16 cellular contexts compared by ENCODE assay signal in the genomic region with DNA sequence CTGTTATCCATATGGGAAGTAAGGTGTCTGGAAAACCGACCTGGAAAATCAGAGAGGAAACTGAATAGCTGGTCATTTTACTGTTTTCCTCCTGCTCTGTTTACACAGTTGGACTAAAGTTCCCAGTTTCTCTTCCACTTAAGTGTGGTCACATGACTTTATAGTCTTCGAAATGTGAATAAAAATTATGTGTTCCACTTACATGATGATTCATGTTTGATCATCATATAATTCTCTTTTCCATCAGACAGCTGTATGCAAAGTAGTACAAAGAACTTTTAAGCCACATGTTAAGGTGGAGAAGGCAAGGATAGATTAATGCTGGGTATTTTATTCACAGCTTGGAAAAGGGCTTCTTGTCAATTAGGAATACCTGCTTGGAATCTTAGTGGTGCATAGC.
"Had no signal": no experiment of that assay in that cellular context is flagged by ENCODE, and none has a peak within 500 bp of the region (broad histone marks: within the 10 kb centered on the region; RNA-seq: fewer than 3 reads in every experiment).

No MANE protein-coding gene starts in this region.

- H3K36me3 ChIP-seq: left lung, right atrium auricular region had no signal

- H3K4me1 ChIP-seq: left lung, right atrium auricular region had no signal

- H3K36me3 Mint-ChIP-seq: activated naive CD8-positive, alpha-beta T cell; memory B cell; natural killer cell treated with Interleukin-12 subunit alpha and Interleukin-12 subunit beta and Interleukin-15 and Interleukin-18, amount 100 ng/mL, for 72 hours had no signal

- H3K27me3 ChIP-seq: left lung, right atrium auricular region had no signal

- H3K4me3 ChIP-seq: left lung, right atrium auricular region, smooth muscle cell had no signal

- H3K27ac Mint-ChIP-seq: activated CD4-positive, alpha-beta memory T cell treated with anti-CD3 and anti-CD28 coated beads, Interleukin-2, amount 10 ng/mL, durations not matched to agents 7 days and 5 days; activated naive CD8-positive, alpha-beta T cell; memory B cell; natural killer cell treated with Interleukin-12 subunit alpha and Interleukin-12 subunit beta and Interleukin-15 and Interleukin-18, amount 100 ng/mL, for 72 hours had no signal

- FAIRE-seq: islet of Langerhans had no signal

- H3K27me3 Mint-ChIP-seq: activated CD4-positive, alpha-beta memory T cell treated with anti-CD3 and anti-CD28 coated beads, Interleukin-2, amount 10 ng/mL, durations not matched to agents 7 days and 5 days; activated naive CD8-positive, alpha-beta T cell; memory B cell; natural killer cell treated with Interleukin-12 subunit alpha and Interleukin-12 subunit beta and Interleukin-15 and Interleukin-18, amount 100 ng/mL, for 72 hours had no signal

- H3K27ac ChIP-seq: left lung, right atrium auricular region, VCaP had no signal

- H3K9me3 ChIP-seq: left lung, right atrium auricular region had no signal

- H3K9me3 Mint-ChIP-seq: activated CD4-positive, alpha-beta memory T cell treated with anti-CD3 and anti-CD28 coated beads, Interleukin-2, amount 10 ng/mL, durations not matched to agents 7 days and 5 days had no signal

- H3K4me3 Mint-ChIP-seq: activated CD4-positive, alpha-beta memory T cell treated with anti-CD3 and anti-CD28 coated beads, Interleukin-2, amount 10 ng/mL, durations not matched to agents 7 days and 5 days; activated naive CD8-positive, alpha-beta T cell; memory B cell; natural killer cell treated with Interleukin-12 subunit alpha and Interleukin-12 subunit beta and Interleukin-15 and Interleukin-18, amount 100 ng/mL, for 72 hours had no signal

- H3K4me2 ChIP-seq: smooth muscle cell had no signal

- ATAC-seq: left lung; natural killer cell treated with Interleukin-12 subunit alpha and Interleukin-12 subunit beta and Interleukin-15 and Interleukin-18, amount 100 ng/mL, for 72 hours had no signal

- H3K4me1 Mint-ChIP-seq: activated CD4-positive, alpha-beta memory T cell treated with anti-CD3 and anti-CD28 coated beads, Interleukin-2, amount 10 ng/mL, durations not matched to agents 7 days and 5 days; memory B cell had no signal

- DNase-seq: activated CD4-positive, alpha-beta memory T cell treated with anti-CD3 and anti-CD28 coated beads, Interleukin-2, amount 10 ng/mL, durations not matched to agents 7 days and 5 days; activated gamma-delta T cell; activated T-cell treated with anti-CD3 and anti-CD28 coated beads, Interleukin-2, amount 50 U/mL, for 48 hours; anterior cingulate cortex; caudate nucleus; effector memory CD4-positive, alpha-beta T cell; head of caudate nucleus; left lung; nucleus accumbens had no signal
